Comparison of ENCODE assay signal across 18 cellular contexts in the genomic region with DNA sequence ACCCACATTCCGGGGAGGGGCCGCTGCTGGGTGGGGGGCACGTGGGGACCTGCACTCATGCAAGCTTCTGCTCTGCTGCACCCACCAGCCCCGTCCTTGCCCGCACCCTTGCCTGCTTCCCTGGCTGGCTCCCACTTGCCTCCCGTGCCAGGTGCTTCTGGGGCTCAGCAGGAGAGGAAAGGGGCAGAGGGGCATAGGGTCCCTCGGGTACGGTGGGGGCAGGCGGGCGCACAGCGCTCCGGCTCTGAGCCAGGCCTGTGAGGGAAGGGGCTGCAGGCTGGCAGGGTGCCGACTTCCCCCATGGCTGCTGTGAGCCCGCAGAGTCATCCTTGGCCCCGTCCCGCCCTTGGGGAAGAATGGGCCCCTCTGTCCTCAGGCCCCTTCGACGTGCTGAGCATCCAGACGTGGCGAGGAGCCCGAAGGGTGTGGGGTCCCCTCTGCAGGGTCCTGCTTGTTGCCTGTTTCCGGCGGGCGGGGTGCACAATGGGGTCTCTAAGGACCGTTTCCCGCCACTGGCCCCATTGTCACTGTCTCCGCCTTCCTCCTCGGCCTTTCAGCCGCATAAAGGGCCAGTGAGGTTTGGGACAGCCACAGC. TPM values are rescaled to one million over a fixed set of nuclear protein-coding genes. Genes with fewer than 3 reads are reported as not detected.
"Had no signal": no experiment of that assay in that cellular context is flagged by ENCODE, and none has a peak within 500 bp of the region (broad histone marks: within the 10 kb centered on the region; RNA-seq: fewer than 3 reads in every experiment).

No MANE protein-coding gene starts in this region.

- ATAC-seq: activated naive CD4-positive, alpha-beta T cell treated with anti-CD3 and anti-CD28 coated beads, Interleukin-2, amount 50 U/mL, for 72 hours; left lobe of liver; right cardiac atrium; stimulated activated naive CD8-positive, alpha-beta T cell treated with anti-CD3 and anti-CD28 coated beads, Interleukin-15, Interleukin-2, amounts not matched to agents 100 U/mL and 50 U/mL, for 24 hours had no signal

- H3K27me3 ChIP-seq: adrenal gland had no signal

- H3K36me3 ChIP-seq: adrenal gland, prostate gland had no signal

- H3K36me3 Mint-ChIP-seq: activated naive CD4-positive, alpha-beta T cell treated with anti-CD3 and anti-CD28 coated beads, Interleukin-2, amount 50 U/mL, for 72 hours; mesothelial cell of epicardium; type B pancreatic cell had no signal

- H3K9me3 ChIP-seq: adrenal gland, prostate gland had no signal

- H3K4me3 ChIP-seq: adrenal gland, prostate gland, skin epidermis had no signal

- H3K9me3 Mint-ChIP-seq: activated naive CD4-positive, alpha-beta T cell treated with anti-CD3 and anti-CD28 coated beads, Interleukin-2, amount 50 U/mL, for 72 hours; mesothelial cell of epicardium; nephron; T-helper 1 cell treated with Interleukin-12 subunit alpha and Interleukin-12 subunit beta and Interleukin-4 antibody, amounts not matched to agents 30 μg/mL and 1 μg/mL, for 36 hours; type B pancreatic cell had no signal

- H3K27ac ChIP-seq: prostate gland, skin epidermis had no signal

- H3K4me3 Mint-ChIP-seq: mesothelial cell of epicardium; T-helper 1 cell treated with Interleukin-12 subunit alpha and Interleukin-12 subunit beta and Interleukin-4 antibody, amounts not matched to agents 30 μg/mL and 1 μg/mL, for 36 hours; type B pancreatic cell had no signal

- DNase-seq: activated CD4-positive, alpha-beta T cell treated with anti-CD3 and anti-CD28 coated beads, Interleukin-2, amount 50 U/mL, for 1 hour; activated CD4-positive, CD25-positive, alpha-beta regulatory T cell treated with anti-CD3 and anti-CD28 coated beads, Interleukin-2, amount 50 U/mL, for 72 hours; activated CD8-positive, alpha-beta memory T cell treated with anti-CD3 and anti-CD28 coated beads for 24 hours; activated gamma-delta T cell; dermis blood vessel endothelial cell; foreskin fibroblast; right cardiac atrium; stimulated activated naive CD8-positive, alpha-beta T cell treated with anti-CD3 and anti-CD28 coated beads, Interleukin-15, Interleukin-2, amounts not matched to agents 100 U/mL and 50 U/mL, for 24 hours had no signal

- H3K27ac Mint-ChIP-seq: activated naive CD4-positive, alpha-beta T cell treated with anti-CD3 and anti-CD28 coated beads, Interleukin-2, amount 50 U/mL, for 72 hours; mesothelial cell of epicardium; nephron; T-helper 1 cell treated with Interleukin-12 subunit alpha and Interleukin-12 subunit beta and Interleukin-4 antibody, amounts not matched to agents 30 μg/mL and 1 μg/mL, for 36 hours; type B pancreatic cell had no signal

RNA-seq across cellular contexts. Expression of a gene that starts 12.1 kb away (rescaled TPM):
- total RNA-seq: dermis blood vessel endothelial cell, osteoblast had no signal
